Comparison of ENCODE assay signal across 7 cellular contexts in the genomic region with DNA sequence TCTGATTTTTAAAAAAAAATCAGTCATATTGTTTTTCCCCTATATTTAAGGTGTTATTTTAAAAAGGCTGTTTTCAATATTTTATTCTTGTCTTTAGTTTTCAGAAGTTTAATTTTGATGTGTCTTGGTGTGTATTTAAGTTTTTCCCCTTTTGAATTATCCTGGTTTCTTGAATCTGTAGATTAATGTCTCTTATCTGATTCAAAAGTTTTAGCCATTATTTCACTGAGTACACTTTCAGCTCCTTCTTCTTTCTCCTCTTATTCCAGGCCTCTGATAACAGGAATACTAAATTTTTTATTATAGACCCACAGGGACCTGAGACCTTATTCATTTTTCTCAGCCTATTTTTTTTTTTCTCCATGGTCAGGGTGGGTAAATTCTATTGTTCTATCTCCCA.
"Had no signal": no experiment of that assay in that cellular context is flagged by ENCODE, and none has a peak within 500 bp of the region (broad histone marks: within the 10 kb centered on the region; RNA-seq: fewer than 3 reads in every experiment).

No MANE protein-coding gene starts in this region.

- H3K27ac Mint-ChIP-seq: IgD-negative memory B cell had no signal

- H3K4me3 ChIP-seq: K562 had no signal

- DNase-seq: IMR-90, KBM-7, KG1 had no signal

- ATAC-seq: HepG2, K562 had no signal

- H3K27ac ChIP-seq: HL-60 had no signal

- H3K4me3 Mint-ChIP-seq: IgD-negative memory B cell had no signal

- H3K27me3 Mint-ChIP-seq: IgD-negative memory B cell had no signal

- H3K4me1 Mint-ChIP-seq: IgD-negative memory B cell had no signal
